1 cellular context compared by ENCODE assay signal in the genomic region with DNA sequence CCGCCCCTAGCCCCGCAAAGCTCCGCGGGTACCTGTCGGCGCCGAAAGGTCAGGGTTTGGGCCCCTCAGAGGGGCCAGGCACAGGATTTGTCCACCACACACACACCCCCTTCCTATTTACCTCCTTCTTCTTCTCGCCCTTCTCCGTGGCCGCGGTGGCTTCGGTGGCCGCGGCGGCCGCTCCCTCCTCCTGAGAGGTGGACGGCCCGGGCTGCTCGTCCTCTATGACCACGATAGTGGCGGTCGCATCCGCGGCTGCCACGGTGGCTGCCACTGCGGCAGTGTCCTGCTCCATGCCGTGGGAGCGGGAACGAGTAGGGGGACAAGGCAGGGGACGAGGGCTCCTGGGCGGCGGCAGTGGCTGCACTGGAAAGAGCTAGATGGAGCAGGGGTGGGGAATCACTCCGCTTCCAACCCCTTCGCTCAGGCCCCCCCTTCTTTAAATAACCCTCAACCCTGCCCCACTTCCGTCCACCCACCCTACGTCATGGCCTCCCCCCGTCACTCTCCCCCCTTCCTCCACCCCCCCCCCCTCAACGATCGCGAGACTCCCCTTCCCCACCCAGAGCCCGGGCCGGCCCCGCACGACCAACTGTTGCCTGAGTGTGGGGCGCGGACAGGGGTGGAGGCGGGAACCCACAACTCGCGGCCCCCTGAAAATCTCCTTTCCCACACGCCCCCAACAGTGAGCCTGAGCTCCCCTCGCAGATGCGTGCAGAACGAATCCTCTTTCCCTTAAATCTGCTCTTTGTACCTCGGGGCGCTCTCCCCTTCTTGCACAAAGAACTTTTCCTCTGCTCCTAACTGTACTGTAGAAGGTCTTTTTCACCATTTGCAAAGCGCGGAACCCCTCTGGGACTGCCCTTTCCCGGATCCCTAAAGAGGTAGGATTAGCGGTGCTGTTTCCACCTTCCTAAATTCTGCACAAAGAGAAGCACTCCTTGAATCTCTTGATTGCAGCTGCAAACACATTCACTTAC.
TF ChIP-seq lines count a peak whose summit lies in the region.

A gene with protein sequence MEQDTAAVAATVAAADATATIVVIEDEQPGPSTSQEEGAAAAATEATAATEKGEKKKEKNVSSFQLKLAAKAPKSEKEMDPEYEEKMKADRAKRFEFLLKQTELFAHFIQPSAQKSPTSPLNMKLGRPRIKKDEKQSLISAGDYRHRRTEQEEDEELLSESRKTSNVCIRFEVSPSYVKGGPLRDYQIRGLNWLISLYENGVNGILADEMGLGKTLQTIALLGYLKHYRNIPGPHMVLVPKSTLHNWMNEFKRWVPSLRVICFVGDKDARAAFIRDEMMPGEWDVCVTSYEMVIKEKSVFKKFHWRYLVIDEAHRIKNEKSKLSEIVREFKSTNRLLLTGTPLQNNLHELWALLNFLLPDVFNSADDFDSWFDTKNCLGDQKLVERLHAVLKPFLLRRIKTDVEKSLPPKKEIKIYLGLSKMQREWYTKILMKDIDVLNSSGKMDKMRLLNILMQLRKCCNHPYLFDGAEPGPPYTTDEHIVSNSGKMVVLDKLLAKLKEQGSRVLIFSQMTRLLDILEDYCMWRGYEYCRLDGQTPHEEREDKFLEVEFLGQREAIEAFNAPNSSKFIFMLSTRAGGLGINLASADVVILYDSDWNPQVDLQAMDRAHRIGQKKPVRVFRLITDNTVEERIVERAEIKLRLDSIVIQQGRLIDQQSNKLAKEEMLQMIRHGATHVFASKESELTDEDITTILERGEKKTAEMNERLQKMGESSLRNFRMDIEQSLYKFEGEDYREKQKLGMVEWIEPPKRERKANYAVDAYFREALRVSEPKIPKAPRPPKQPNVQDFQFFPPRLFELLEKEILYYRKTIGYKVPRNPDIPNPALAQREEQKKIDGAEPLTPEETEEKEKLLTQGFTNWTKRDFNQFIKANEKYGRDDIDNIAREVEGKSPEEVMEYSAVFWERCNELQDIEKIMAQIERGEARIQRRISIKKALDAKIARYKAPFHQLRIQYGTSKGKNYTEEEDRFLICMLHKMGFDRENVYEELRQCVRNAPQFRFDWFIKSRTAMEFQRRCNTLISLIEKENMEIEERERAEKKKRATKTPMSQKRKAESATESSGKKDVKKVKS (minus strand): TSS at position 415 of the 980 bp plus-strand sequence. CDS start 120 bp downstream, at position 295.

TF ChIP-seq in HEK293, 187 proteins besides CTCF, POLR2A, EP300 and RAD21 (continued from another document and continues in another):
- TF ChIP-seq, protein P1, sequence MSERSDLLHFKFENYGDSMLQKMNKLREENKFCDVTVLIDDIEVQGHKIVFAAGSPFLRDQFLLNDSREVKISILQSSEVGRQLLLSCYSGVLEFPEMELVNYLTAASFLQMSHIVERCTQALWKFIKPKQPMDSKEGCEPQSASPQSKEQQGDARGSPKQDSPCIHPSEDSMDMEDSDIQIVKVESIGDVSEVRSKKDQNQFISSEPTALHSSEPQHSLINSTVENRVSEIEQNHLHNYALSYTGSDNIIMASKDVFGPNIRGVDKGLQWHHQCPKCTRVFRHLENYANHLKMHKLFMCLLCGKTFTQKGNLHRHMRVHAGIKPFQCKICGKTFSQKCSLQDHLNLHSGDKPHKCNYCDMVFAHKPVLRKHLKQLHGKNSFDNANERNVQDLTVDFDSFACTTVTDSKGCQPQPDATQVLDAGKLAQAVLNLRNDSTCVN (tag by site-specific recombination; optimal IDR thresholded peaks at IDR 0.05), result peak; percentile 62
- TF ChIP-seq ZFP37 (tag by site-specific recombination; IDR thresholded peaks at IDR 0.05), result no peak
- TF ChIP-seq YY1 (tag by site-specific recombination; IDR thresholded peaks at IDR 0.05), result no peak
- no peak for TF ChIP-seq ZNF112 (tag by site-specific recombination; IDR thresholded peaks at IDR 0.05)
- TF ChIP-seq, protein P2, sequence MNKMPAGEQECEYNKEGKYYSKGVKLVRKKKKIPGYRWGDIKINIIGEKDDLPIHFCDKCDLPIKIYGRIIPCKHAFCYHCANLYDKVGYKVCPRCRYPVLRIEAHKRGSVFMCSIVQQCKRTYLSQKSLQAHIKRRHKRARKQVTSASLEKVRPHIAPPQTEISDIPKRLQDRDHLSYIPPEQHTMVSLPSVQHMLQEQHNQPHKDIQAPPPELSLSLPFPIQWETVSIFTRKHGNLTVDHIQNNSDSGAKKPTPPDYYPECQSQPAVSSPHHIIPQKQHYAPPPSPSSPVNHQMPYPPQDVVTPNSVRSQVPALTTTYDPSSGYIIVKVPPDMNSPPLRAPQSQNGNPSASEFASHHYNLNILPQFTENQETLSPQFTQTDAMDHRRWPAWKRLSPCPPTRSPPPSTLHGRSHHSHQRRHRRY (tag by site-specific recombination; IDR thresholded peaks at IDR 0.05), result no peak
- TF ChIP-seq YY2 (tag by site-specific recombination; IDR thresholded peaks at IDR 0.05), result no peak
- TF ChIP-seq RBAK (tag by site-specific recombination; IDR thresholded peaks at IDR 0.05), result no peak
- no peak for TF ChIP-seq ZNF155 (tag by site-specific recombination; IDR thresholded peaks at IDR 0.05)
- TF ChIP-seq ZNF747 (tag by site-specific recombination; IDR thresholded peaks at IDR 0.05), result no peak
- TF ChIP-seq ZNF791 (tag by site-specific recombination; IDR thresholded peaks at IDR 0.05), result no peak
- 0 out of 2 replicates have a peak, but pooled peaks have one; percentile 43 for TF ChIP-seq ZXDB (tag by site-specific recombination; IDR thresholded peaks at IDR 0.05)
- no peak for TF ChIP-seq IKZF3 (tag by site-specific recombination; IDR thresholded peaks at IDR 0.05)
- TF ChIP-seq ZNF157 (tag by site-specific recombination; IDR thresholded peaks at IDR 0.05), result no peak
- TF ChIP-seq ZNF23 (tag by site-specific recombination; IDR thresholded peaks at IDR 0.05; ENCODE audit: borderline replicate concordance), result no peak
- TF ChIP-seq ZNF707 (tag by site-specific recombination; IDR thresholded peaks at IDR 0.05), result no peak
- no peak for TF ChIP-seq ZNF223 (tag by site-specific recombination; IDR thresholded peaks at IDR 0.05)
- no peak for TF ChIP-seq ZBTB8A (tag by site-specific recombination; IDR thresholded peaks at IDR 0.05)
- TF ChIP-seq KLF16 (tag by site-specific recombination; IDR thresholded peaks at IDR 0.05), result 0 out of 2 replicates have a peak, but pooled peaks have one; percentile 42
- TF ChIP-seq ZNF169 (tag by site-specific recombination; IDR thresholded peaks at IDR 0.05), result no peak
- no peak for TF ChIP-seq ZNF776 (tag by site-specific recombination; IDR thresholded peaks at IDR 0.05; ENCODE audit: borderline replicate concordance)
- TF ChIP-seq, protein P3, sequence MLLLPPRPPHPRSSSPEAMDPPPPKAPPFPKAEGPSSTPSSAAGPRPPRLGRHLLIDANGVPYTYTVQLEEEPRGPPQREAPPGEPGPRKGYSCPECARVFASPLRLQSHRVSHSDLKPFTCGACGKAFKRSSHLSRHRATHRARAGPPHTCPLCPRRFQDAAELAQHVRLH (tag by site-specific recombination; IDR thresholded peaks at IDR 0.05), result peak; percentile 52; the same call in 1 of the 2 replicates
- TF ChIP-seq ZNF560 (tag by site-specific recombination; IDR thresholded peaks at IDR 0.05; ENCODE audit: borderline replicate concordance), result no peak
- no peak for TF ChIP-seq ZNF138 (tag by site-specific recombination; IDR thresholded peaks at IDR 0.05; ENCODE audit: borderline replicate concordance)
- TF ChIP-seq, protein P4, sequence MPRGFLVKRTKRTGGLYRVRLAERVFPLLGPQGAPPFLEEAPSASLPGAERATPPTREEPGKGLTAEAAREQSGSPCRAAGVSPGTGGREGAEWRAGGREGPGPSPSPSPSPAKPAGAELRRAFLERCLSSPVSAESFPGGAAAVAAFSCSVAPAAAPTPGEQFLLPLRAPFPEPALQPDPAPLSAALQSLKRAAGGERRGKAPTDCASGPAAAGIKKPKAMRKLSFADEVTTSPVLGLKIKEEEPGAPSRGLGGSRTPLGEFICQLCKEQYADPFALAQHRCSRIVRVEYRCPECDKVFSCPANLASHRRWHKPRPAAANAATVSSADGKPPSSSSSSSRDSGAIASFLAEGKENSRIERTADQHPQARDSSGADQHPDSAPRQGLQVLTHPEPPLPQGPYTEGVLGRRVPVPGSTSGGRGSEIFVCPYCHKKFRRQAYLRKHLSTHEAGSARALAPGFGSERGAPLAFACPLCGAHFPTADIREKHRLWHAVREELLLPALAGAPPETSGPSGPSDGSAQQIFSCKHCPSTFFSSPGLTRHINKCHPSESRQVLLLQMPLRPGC (tag by site-specific recombination; IDR thresholded peaks at IDR 0.05), result no peak
- no peak for TF ChIP-seq MZF1 (tag by site-specific recombination; IDR thresholded peaks at IDR 0.05; ENCODE audit: borderline replicate concordance)
- no peak for TF ChIP-seq MYNN (tag by site-specific recombination; IDR thresholded peaks at IDR 0.05; ENCODE audit: borderline replicate concordance)
- TF ChIP-seq ZFHX2 (tag by site-specific recombination; conservative IDR thresholded peaks at IDR 0.05), result peak; percentile 42
- TF ChIP-seq, protein P5, sequence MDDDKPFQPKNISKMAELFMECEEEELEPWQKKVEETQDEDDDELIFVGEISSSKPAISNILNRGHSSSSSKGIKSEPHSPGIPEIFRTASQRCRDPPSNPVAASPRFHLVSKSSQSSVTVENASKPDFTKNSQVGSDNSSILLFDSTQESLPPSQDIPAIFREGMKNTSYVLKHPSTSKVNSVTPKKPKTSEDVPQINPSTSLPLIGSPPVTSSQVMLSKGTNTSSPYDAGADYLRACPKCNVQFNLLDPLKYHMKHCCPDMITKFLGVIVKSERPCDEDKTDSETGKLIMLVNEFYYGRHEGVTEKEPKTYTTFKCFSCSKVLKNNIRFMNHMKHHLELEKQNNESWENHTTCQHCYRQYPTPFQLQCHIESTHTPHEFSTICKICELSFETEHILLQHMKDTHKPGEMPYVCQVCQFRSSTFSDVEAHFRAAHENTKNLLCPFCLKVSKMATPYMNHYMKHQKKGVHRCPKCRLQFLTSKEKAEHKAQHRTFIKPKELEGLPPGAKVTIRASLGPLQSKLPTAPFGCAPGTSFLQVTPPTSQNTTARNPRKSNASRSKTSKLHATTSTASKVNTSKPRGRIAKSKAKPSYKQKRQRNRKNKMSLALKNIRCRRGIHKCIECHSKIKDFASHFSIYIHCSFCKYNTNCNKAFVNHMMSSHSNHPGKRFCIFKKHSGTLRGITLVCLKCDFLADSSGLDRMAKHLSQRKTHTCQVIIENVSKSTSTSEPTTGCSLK (tag by site-specific recombination; IDR thresholded peaks at IDR 0.05), result no peak
- TF ChIP-seq, protein P6, sequence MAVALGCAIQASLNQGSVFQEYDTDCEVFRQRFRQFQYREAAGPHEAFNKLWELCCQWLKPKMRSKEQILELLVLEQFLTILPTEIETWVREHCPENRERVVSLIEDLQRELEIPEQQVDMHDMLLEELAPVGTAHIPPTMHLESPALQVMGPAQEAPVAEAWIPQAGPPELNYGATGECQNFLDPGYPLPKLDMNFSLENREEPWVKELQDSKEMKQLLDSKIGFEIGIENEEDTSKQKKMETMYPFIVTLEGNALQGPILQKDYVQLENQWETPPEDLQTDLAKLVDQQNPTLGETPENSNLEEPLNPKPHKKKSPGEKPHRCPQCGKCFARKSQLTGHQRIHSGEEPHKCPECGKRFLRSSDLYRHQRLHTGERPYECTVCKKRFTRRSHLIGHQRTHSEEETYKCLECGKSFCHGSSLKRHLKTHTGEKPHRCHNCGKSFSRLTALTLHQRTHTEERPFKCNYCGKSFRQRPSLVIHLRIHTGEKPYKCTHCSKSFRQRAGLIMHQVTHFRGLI (tag by site-specific recombination; IDR thresholded peaks at IDR 0.05), result no peak
- TF ChIP-seq SP7 (tag by site-specific recombination; IDR thresholded peaks at IDR 0.05), result no peak; the same call in 1 of the 2 replicates
- TF ChIP-seq ZNF146 (tag by site-specific recombination; IDR thresholded peaks at IDR 0.05), result no peak
- no peak; the same call in 1 of the 2 replicates for TF ChIP-seq ZSCAN30 (tag by site-specific recombination; IDR thresholded peaks at IDR 0.05)
- peak; percentile 14; the same call in 1 of the 2 replicates for TF ChIP-seq SCRT1 (tag by site-specific recombination; IDR thresholded peaks at IDR 0.05; ENCODE audit: borderline replicate concordance)
- no peak for TF ChIP-seq ZNF391 (tag by site-specific recombination; IDR thresholded peaks at IDR 0.05; ENCODE audit: borderline replicate concordance, low read depth)
- TF ChIP-seq ZNF114 (tag by site-specific recombination; IDR thresholded peaks at IDR 0.05), result no peak
- TF ChIP-seq, protein P7, sequence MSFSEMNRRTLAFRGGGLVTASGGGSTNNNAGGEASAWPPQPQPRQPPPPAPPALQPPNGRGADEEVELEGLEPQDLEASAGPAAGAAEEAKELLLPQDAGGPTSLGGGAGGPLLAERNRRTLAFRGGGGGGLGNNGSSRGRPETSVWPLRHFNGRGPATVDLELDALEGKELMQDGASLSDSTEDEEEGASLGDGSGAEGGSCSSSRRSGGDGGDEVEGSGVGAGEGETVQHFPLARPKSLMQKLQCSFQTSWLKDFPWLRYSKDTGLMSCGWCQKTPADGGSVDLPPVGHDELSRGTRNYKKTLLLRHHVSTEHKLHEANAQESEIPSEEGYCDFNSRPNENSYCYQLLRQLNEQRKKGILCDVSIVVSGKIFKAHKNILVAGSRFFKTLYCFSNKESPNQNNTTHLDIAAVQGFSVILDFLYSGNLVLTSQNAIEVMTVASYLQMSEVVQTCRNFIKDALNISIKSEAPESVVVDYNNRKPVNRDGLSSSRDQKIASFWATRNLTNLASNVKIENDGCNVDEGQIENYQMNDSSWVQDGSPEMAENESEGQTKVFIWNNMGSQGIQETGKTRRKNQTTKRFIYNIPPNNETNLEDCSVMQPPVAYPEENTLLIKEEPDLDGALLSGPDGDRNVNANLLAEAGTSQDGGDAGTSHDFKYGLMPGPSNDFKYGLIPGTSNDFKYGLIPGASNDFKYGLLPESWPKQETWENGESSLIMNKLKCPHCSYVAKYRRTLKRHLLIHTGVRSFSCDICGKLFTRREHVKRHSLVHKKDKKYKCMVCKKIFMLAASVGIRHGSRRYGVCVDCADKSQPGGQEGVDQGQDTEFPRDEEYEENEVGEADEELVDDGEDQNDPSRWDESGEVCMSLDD (tag by site-specific recombination; IDR thresholded peaks at IDR 0.05), result 0 out of 2 replicates have a peak, but pooled peaks have one; percentile 39
- TF ChIP-seq ZFP41 (tag by site-specific recombination; IDR thresholded peaks at IDR 0.05; ENCODE audit: borderline replicate concordance), result no peak
- no peak; the same call in 1 of the 2 replicates for TF ChIP-seq EGR2 (tag by site-specific recombination; IDR thresholded peaks at IDR 0.05; ENCODE audit: low read depth)
- TF ChIP-seq SCRT2 (tag by site-specific recombination; IDR thresholded peaks at IDR 0.05), result peak; percentile 80; the same call in 1 of the 2 replicates
- TF ChIP-seq ZNF211 (tag by site-specific recombination; IDR thresholded peaks at IDR 0.05; ENCODE audit: low read depth), result no peak
- no peak for TF ChIP-seq HOXA7 (CRISPR knock-in tag; IDR thresholded peaks at IDR 0.05; ENCODE audit: borderline replicate concordance)
- no peak for TF ChIP-seq TCF7L2 (IDR thresholded peaks at IDR 0.05; ENCODE audit: borderline replicate concordance, low read depth, low read length)
- TF ChIP-seq ZNF473 (tag by site-specific recombination; IDR thresholded peaks at IDR 0.05), result no peak
- TF ChIP-seq ZEB2 (tag by site-specific recombination; IDR thresholded peaks at IDR 0.05), result peak; percentile 66
- TF ChIP-seq ZNF274 (IDR thresholded peaks at IDR 0.05; ENCODE audit: low read length), result no peak
- no peak for TF ChIP-seq ZNF274 (tag by site-specific recombination; IDR thresholded peaks at IDR 0.05; ENCODE audit: borderline replicate concordance)
- TF ChIP-seq ZBTB20 (tag by site-specific recombination; IDR thresholded peaks at IDR 0.05), result peak; percentile 52; the same call in 1 of the 2 replicates
- no peak for TF ChIP-seq GLIS1 (tag by site-specific recombination; IDR thresholded peaks at IDR 0.05)
